8 cellular contexts compared by ENCODE assay signal in the genomic region with DNA sequence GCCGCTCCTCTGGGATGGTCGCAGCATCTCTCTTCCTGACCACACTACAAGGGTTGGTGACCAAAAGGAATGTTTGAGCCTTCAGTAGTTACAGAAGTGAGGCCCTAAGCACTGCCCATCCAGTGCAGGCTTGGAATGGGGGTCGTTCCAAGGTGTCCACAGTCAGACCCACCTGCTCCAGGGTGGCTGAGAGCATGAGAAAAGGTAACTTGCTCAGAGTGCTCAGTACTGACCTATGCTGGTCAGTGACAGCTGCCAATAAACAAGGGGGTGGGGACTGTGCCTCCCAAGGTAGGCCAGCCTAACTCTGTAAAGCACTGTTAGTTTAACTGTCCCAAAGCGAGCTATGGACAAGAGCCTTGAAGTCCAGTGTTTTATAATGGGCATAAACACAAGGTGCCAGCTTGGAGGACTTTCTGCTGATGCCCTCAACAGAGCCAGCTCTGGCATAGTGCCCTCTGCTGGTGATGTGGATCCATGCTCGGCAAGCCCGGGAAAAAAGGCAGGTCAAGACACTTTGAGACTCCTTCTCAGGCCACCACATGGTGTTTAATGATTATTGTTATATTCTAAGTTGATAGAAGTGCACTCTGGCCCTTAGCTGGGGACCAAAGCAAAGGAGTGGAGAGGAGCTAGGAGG.
DNase-seq lines count a peak whose midpoint lies in the region; ATAC-seq and TF ChIP-seq lines count a peak whose summit lies in the region.

No MANE protein-coding gene starts in this region.

- no peak overlapping the region for H3K27ac ChIP-seq in prostate gland

- H3K4me3 ChIP-seq in prostate gland = no peak overlapping the region

- intact Hi-C loops in prostate gland (cut with DNase I) = loop anchor here (2.0 kb wide), 1 partner anchor 209 kb away; no protein-coding TSS in a partner anchor

- no peaks in the 10 kb centered on the region for H3K27me3 ChIP-seq in prostate gland (replicated peaks; ENCODE audit: insufficient read depth)

- ATAC-seq in GM19351 (IDR thresholded peaks at IDR 0.05; ENCODE audit: unreplicated experiment) = peak; percentile 80

- 61% methylated on average over 6 of the region's 6 CpGs for WGBS in prostate gland

- H3K4me1 ChIP-seq in prostate gland (replicated peaks) = no peaks in the 10 kb centered on the region

- no peaks in the 10 kb centered on the region for H3K9me3 ChIP-seq in prostate gland

- DNase-seq in CMK (ENCODE audit: low read depth) = peak; percentile 5
- DNase-seq in HT-29 (ENCODE audit: low spot score) = peak; percentile 72
- peak; percentile 72 for DNase-seq in RPMI8226
- peak; percentile 19 for DNase-seq in activated gamma-delta T cell treated with anti-CD3 and anti-CD28 coated beads, Interleukin-2, amount 50 U/mL, for 16 hours (ENCODE audit: low read depth)
- peak; percentile 22 for DNase-seq in glomerular endothelial cell (ENCODE audit: extremely low read depth, low read depth, low spot score)
- peak; percentile 58 for DNase-seq in prostate gland (ENCODE audit: low spot score)
- DNase-seq in DMS79 treated with DMSO at 0.1 percent for 48 hours (lab: John Stamatoyannopoulos, UW) = no peak

- H3K36me3 ChIP-seq in prostate gland = no peaks in the 10 kb centered on the region

- TF ChIP-seq POLR2A in prostate gland (IDR thresholded peaks at IDR 0.05) = no peak

- TF ChIP-seq CTCF in prostate gland (IDR thresholded peaks at IDR 0.05) = peak in 3 of 4 experiments; percentile 46 to 60 (median 55)
